Comparison of ENCODE assay signal across 8 cellular contexts in the genomic region with DNA sequence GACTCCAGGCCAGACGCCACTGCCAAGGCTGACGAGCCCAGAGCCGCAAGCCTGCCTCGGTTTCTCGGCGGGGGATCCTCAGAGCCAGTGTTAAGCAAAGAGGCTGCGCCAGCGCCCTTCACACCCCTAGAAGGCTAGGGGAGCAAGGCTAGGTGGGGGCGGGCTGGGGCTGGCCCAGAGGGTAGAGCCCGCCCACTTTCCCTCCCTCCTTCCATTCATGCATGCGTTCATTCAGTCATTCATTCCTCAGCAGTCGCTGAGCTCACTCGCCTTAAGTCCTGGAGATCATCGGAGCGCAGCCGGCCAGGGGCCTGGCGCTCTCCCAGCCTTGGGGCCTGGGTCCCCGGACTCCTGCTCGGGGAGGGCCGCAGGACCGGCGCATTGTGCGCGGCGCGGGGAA.
DNase-seq lines count a peak whose midpoint lies in the region; ATAC-seq and TF ChIP-seq lines count a peak whose summit lies in the region.
"Not testable (repeated sequence)": the region's sequence is repeated elsewhere in the genome, so short reads cannot be mapped to it uniquely, and the experiment has no call there.

No MANE protein-coding gene starts in this region.

- not testable (repeated sequence) for H3K27me3 ChIP-seq in right lobe of liver

- CTCF ChIA-PET in T-cell (lab: Charles Lee), result not testable (repeated sequence)

- H3K36me3 Mint-ChIP-seq in T-cell; central memory CD8-positive, alpha-beta T cell (ENCODE audit: insufficient read depth): not testable (repeated sequence)

- intact Hi-C loops in right lobe of liver (cut with DNase I), result not testable (repeated sequence)

- TF ChIP-seq CTCF in right lobe of liver (IDR thresholded peaks at IDR 0.05), result not testable (repeated sequence)

- not testable (repeated sequence) for TF ChIP-seq POLR2A in right lobe of liver (IDR thresholded peaks at IDR 0.05)

- WGBS in right lobe of liver (ENCODE audit: insufficient coverage, low coverage, low lambda C conversion rate, missing lambda C conversion rate), result no CpG with 5 or more reads among the region's 26 CpGs

- POLR2A ChIA-PET in T-cell (lab: Charles Lee), result not testable (repeated sequence)

- H3K27me3 Mint-ChIP-seq in T-cell; central memory CD8-positive, alpha-beta T cell; stimulated activated naive CD8-positive, alpha-beta T cell treated with anti-CD3 and anti-CD28 coated beads, Interleukin-15, amount 100 ng/mL, for 72 hours: not testable (repeated sequence)

- not testable (repeated sequence) for H3K27ac ChIP-seq in right lobe of liver

- not testable (repeated sequence) for H3K36me3 ChIP-seq in right lobe of liver

- not testable (repeated sequence) for H3K27ac Mint-ChIP-seq in T-cell; central memory CD8-positive, alpha-beta T cell (ENCODE audit: low read depth); stimulated activated naive CD8-positive, alpha-beta T cell treated with anti-CD3 and anti-CD28 coated beads, Interleukin-15, amount 100 ng/mL, for 72 hours

- ATAC-seq in GM18868 (IDR thresholded peaks at IDR 0.05; ENCODE audit: unreplicated experiment), result peak; percentile 37
- ATAC-seq in GM21423 (IDR thresholded peaks at IDR 0.05; ENCODE audit: unreplicated experiment), result peak; percentile 30
- peak; percentile 31 for ATAC-seq in HG02610 (IDR thresholded peaks at IDR 0.05; ENCODE audit: unreplicated experiment)
- ATAC-seq in HG03135 (IDR thresholded peaks at IDR 0.05; ENCODE audit: unreplicated experiment), result peak; percentile 35
- ATAC-seq in T-cell (replicated peaks in 1 of 4), result peak; percentile 44 to 54 (median 50)
- ATAC-seq in central memory CD8-positive, alpha-beta T cell (replicated peaks; ENCODE audit: extremely low read depth, poor library complexity, severe bottlenecking), result peak; percentile 27
- ATAC-seq in right lobe of liver, result peak; percentile 26 to 61 (median 40)
- peak; percentile 29 for ATAC-seq in stimulated activated naive CD8-positive, alpha-beta T cell treated with anti-CD3 and anti-CD28 coated beads, Interleukin-15, amount 100 ng/mL, for 72 hours

- not testable (repeated sequence) for H3K4me1 Mint-ChIP-seq in T-cell; central memory CD8-positive, alpha-beta T cell; stimulated activated naive CD8-positive, alpha-beta T cell treated with anti-CD3 and anti-CD28 coated beads, Interleukin-15, amount 100 ng/mL, for 72 hours

- not testable (repeated sequence) for H3K4me3 Mint-ChIP-seq in T-cell; central memory CD8-positive, alpha-beta T cell; stimulated activated naive CD8-positive, alpha-beta T cell treated with anti-CD3 and anti-CD28 coated beads, Interleukin-15, amount 100 ng/mL, for 72 hours

- not testable (repeated sequence) for H3K9me3 Mint-ChIP-seq in T-cell; central memory CD8-positive, alpha-beta T cell; stimulated activated naive CD8-positive, alpha-beta T cell treated with anti-CD3 and anti-CD28 coated beads, Interleukin-15, amount 100 ng/mL, for 72 hours

- not testable (repeated sequence) for DNase-seq in T-cell; central memory CD8-positive, alpha-beta T cell (ENCODE audit: low spot score in 2 of 2); right lobe of liver; stimulated activated naive CD8-positive, alpha-beta T cell treated with anti-CD3 and anti-CD28 coated beads, Interleukin-15, amount 100 ng/mL, for 72 hours

- not testable (repeated sequence) for H3K4me3 ChIP-seq in right lobe of liver

- H3K4me1 ChIP-seq in right lobe of liver, result not testable (repeated sequence)

- H3K9me3 ChIP-seq in right lobe of liver, result not testable (repeated sequence)
